ENCODE assay signal across 11 cellular contexts in genomic region chr3:126213376-126214044, GRCh38. TPM values are rescaled to one million over a fixed set of nuclear protein-coding genes. Genes with fewer than 3 reads are reported as not detected.
A peak's percentile ranks its signal among the peaks of the same experiment; 100 is the strongest.
DNase-seq lines count a peak whose midpoint lies in the region; ATAC-seq and TF ChIP-seq lines count a peak whose summit lies in the region.
"Had no signal": no experiment of that assay in that cellular context is flagged by ENCODE, and none has a peak within 500 bp of the region (broad histone marks: within the 10 kb centered on the region; RNA-seq: fewer than 3 reads in every experiment).

No MANE protein-coding gene starts in this region.

- H3K36me3 ChIP-seq in gastroesophageal sphincter (no peaks in the 10 kb centered on the region), neural progenitor cell (no peaks in the 10 kb centered on the region)

- H3K9me3 ChIP-seq in AG04450 (ENCODE audit: control insufficient read depth, insufficient read depth, low read length): peaks cover 21% of the 10 kb centered on the region
- H3K9me3 ChIP-seq in T-helper 17 cell (ENCODE audit: control insufficient read depth, low read length, poor library complexity, severe bottlenecking): no peaks in the 10 kb centered on the region
- no peaks in the 10 kb centered on the region for H3K9me3 ChIP-seq in gastroesophageal sphincter
- H3K9me3 ChIP-seq in neural progenitor cell (ENCODE audit: low read depth): no peaks in the 10 kb centered on the region

- no peak overlapping the region for H3K9ac ChIP-seq in neural progenitor cell

- DNase-seq in AG04450 (ENCODE audit: low read depth, low spot score): no peak
- no peak for DNase-seq in T-helper 17 cell
- peak; percentile 16 for DNase-seq in neural progenitor cell (ENCODE audit: low spot score)
- DNase-seq in SIG-M5 (lab: John Stamatoyannopoulos, UW): no peak
- DNase-seq in NCI-H1694 (lab: John Stamatoyannopoulos, UW): no peak
- no peak for DNase-seq in stimulated activated naive CD4-positive, alpha-beta T cell treated with Interleukin-2 at 50 U/mL for 16 hours (lab: John Stamatoyannopoulos, UW)
- DNase-seq: activated gamma-delta T cell treated with Interleukin-2 at 50 U/mL for 16 hours, natural killer cell had no signal

- H3K79me2 ChIP-seq in neural progenitor cell (ENCODE audit: low read depth): no peaks in the 10 kb centered on the region

- H3K4me3 Mint-ChIP-seq in T-helper 17 cell (peak overlapping the region; percentile 28), neural progenitor cell (peak overlapping the region; percentile 80)

- peak overlapping the region; percentile 88 for H2AFZ ChIP-seq in neural progenitor cell (replicated peaks)

- H3K4me1 Mint-ChIP-seq in T-helper 17 cell (peaks cover 12% of the 10 kb centered on the region), neural progenitor cell (peaks cover 19% of the 10 kb centered on the region)

- peak overlapping the region; percentile 82 for H3K4me2 ChIP-seq in neural progenitor cell

- WGBS in gastroesophageal sphincter (ENCODE audit: low coverage in 1 of 2), 2 donors: no CpG with 5 or more reads among the region's 50 CpGs

- no peaks in the 10 kb centered on the region for H4K20me1 ChIP-seq in neural progenitor cell (ENCODE audit: low read depth)

- POLR2A ChIA-PET in AG04450 (lab: Yijun Ruan, JAX): no interaction called here

- H3K27me3 Mint-ChIP-seq in T-helper 17 cell (peaks cover 86% of the 10 kb centered on the region), neural progenitor cell (ENCODE audit: insufficient read depth, low read depth) (peaks cover 2% of the 10 kb centered on the region)

- no peak overlapping the region for H3K27ac ChIP-seq in AG04450 (ENCODE audit: low read depth, low read length)
- peak overlapping the region in 3 of 4 donors; percentile 59 to 80 (median 77) for H3K27ac ChIP-seq in gastroesophageal sphincter
- H3K27ac ChIP-seq in neural progenitor cell: no peak overlapping the region

- TF ChIP-seq EP300 in gastroesophageal sphincter (IDR thresholded peaks at IDR 0.05): no peak

- no peak overlapping the region for H3K27ac Mint-ChIP-seq in T-helper 17 cell
- H3K27ac Mint-ChIP-seq in neural progenitor cell: peak overlapping the region; percentile 85
- H3K27ac Mint-ChIP-seq: natural killer cell; stimulated activated naive CD8-positive, alpha-beta T cell treated with anti-CD3 and anti-CD28 coated beads, Interleukin-15, Interleukin-2, amounts not matched to agents 100 ng/mL and 50 ng/mL, for 24 hours had no signal

- H3K4me1 ChIP-seq in gastroesophageal sphincter: peaks cover 0 to 27% (median 6%) of the 10 kb centered on the region in 3 donors
- peaks cover 6% of the 10 kb centered on the region for H3K4me1 ChIP-seq in neural progenitor cell

- peak overlapping the region; percentile 36; the same call in 1 of the 2 replicates for H3K4me3 ChIP-seq in AG04450 (ENCODE audit: low read depth, low read length)
- H3K4me3 ChIP-seq in gastroesophageal sphincter: peak overlapping the region; percentile 44 to 60
- peak overlapping the region; percentile 43 for H3K4me3 ChIP-seq in neural progenitor cell

- CTCF ChIA-PET in AG04450 (lab: Charles Lee): interaction anchor here (0.6 to 1.9 kb wide), 16 partner anchors 10 to 1853 kb away, joined by 3 to 17 read pairs (median 3); no protein-coding TSS in a partner anchor

- peaks cover 2% of the 10 kb centered on the region for H3K36me3 Mint-ChIP-seq in T-helper 17 cell (ENCODE audit: low read depth)
- H3K36me3 Mint-ChIP-seq in neural progenitor cell: peaks cover 6% of the 10 kb centered on the region
- H3K36me3 Mint-ChIP-seq: natural killer cell had no signal

- H3K9me3 Mint-ChIP-seq in neural progenitor cell: peaks cover 3% of the 10 kb centered on the region
- H3K9me3 Mint-ChIP-seq: natural killer cell had no signal

- no peak for TF ChIP-seq POLR2A in gastroesophageal sphincter (IDR thresholded peaks at IDR 0.05)

- TF ChIP-seq CTCF in AG04450 (IDR thresholded peaks at IDR 0.05; ENCODE audit: low read depth, low read length) (no peak), gastroesophageal sphincter (IDR thresholded peaks at IDR 0.05) (peak in 1 of 4 experiments; percentile 21), neural progenitor cell (IDR thresholded peaks at IDR 0.05) (no peak)

- H3K27me3 ChIP-seq in AG04450 (ENCODE audit: control insufficient read depth, insufficient read depth, low read length): no peaks in the 10 kb centered on the region
- H3K27me3 ChIP-seq in gastroesophageal sphincter: no peaks in the 10 kb centered on the region
- peaks cover 20% of the 10 kb centered on the region for H3K27me3 ChIP-seq in neural progenitor cell

- ATAC-seq in T-helper 17 cell: no peak
- peak; percentile 60 for ATAC-seq in gastroesophageal sphincter
- ATAC-seq in HG03097 (IDR thresholded peaks at IDR 0.05; ENCODE audit: low FRiP score, unreplicated experiment): no peak

- peaks cover 3% of the 10 kb centered on the region for H3F3A ChIP-seq in neural progenitor cell (ENCODE audit: low read depth)

RNA-seq across cellular contexts. Expression of gene ALDH1L1, which starts 33.1 kb away (rescaled TPM):
- not detected in 2 replicates for polyA plus RNA-seq in AG04450 (2011; rRNA removed)
- not detected in 2 replicates for polyA minus RNA-seq in AG04450 (2011; rRNA and poly(A)+ RNA removed)
- total RNA-seq in T-helper 17 cell (not detected), gastroesophageal sphincter (10 to 100 TPM; 16.3 to 67.9 (median 38.7) TPM), neural progenitor cell (ENCODE audit: low replicate concordance) (0.31 and 0.60 TPM in 2 replicates)
- total RNA-seq: natural killer cell had no signal

Comparison
In these comparisons a context has a peak if more than half of its experiments do, and no peak if none do; other contexts are left out.
1. H3K27ac ChIP-seq: peak in gastroesophageal sphincter (3 of 4); none in AG04450 (single experiment) and neural progenitor cell (single experiment).
2. RNA of gene ALDH1L1, which starts 33.1 kb away (total RNA-seq): 16.3 to 67.9 TPM in gastroesophageal sphincter; 0.31 to 0.60 TPM in neural progenitor cell and not detected in T-helper 17 cell; every median in the first group is over 10 times any median in the second.
3. Peak in every context shown above with its lines, with median percentiles within 50 percentile points of each other: H3K4me3 ChIP-seq.